Comparison of ENCODE assay signal across 14 cellular contexts in genomic region chr14:69992564-69992963, GRCh38.
DNase-seq lines count a peak whose midpoint lies in the region; ATAC-seq and TF ChIP-seq lines count a peak whose summit lies in the region.
"Had no signal": no experiment of that assay in that cellular context is flagged by ENCODE, and none has a peak within 500 bp of the region (broad histone marks: within the 10 kb centered on the region; RNA-seq: fewer than 3 reads in every experiment).

No MANE protein-coding gene starts in this region.

- H3K9me3 Mint-ChIP-seq in activated CD4-positive, alpha-beta T cell treated with anti-CD3 and anti-CD28 coated beads, Interleukin-2, amount 10 ng/mL, durations not matched to agents 7 days and 5 days, result no peaks in the 10 kb centered on the region

- 58 to 70% (median 60%) methylated on average over 3 of the region's 3 CpGs for WGBS in heart left ventricle, 4 donors
- 49 to 56% methylated on average over 3 of the region's 3 CpGs for WGBS in testis, 2 donors

- no peaks in the 10 kb centered on the region for H3K36me3 ChIP-seq in heart left ventricle
- no peaks in the 10 kb centered on the region for H3K36me3 ChIP-seq in testis (ENCODE audit: low read depth, missing control alignments)

- ATAC-seq in heart left ventricle (peak in 3 of 4 donors; percentile 52 to 78 (median 74)), left ventricle myocardium superior (peak; percentile 83), GM18511 (IDR thresholded peaks at IDR 0.05; ENCODE audit: unreplicated experiment) (no peak)
- ATAC-seq: CD8-positive, alpha-beta T cell had no signal

- DNase-seq in heart left ventricle (no peak), left ventricle myocardium superior (peak; percentile 38), testis (peak; percentile 52)
- DNase-seq in activated CD8-positive, alpha-beta memory T cell treated with anti-CD3 and anti-CD28 coated beads, Interleukin-2, amount 50 U/mL, for 4 hours, result no peak
- DNase-seq in activated CD4-positive, alpha-beta T cell treated with anti-CD3 and anti-CD28 coated beads, Interleukin-2, amount 10 ng/mL, durations not matched to agents 7 days and 5 days, result no peak
- DNase-seq: Caco-2; CD8-positive, alpha-beta T cell; DND-41; GF-D8; HCEC 1CT; HFFc6 had no signal

- POLR2A ChIA-PET in activated CD4-positive, alpha-beta T cell treated with anti-CD3 and anti-CD28 coated beads, Interleukin-2, amount 10 ng/mL, durations not matched to agents 7 days and 5 days (lab: Charles Lee), result interaction anchor here (0.6 kb wide), 1 partner anchor 1591 kb away, joined by 3 read pairs; no protein-coding TSS in a partner anchor

- H3K4me1 ChIP-seq in heart left ventricle (peaks cover 0 to 6% (median 0%) of the 10 kb centered on the region in 12 donors), testis (peaks cover 40% of the 10 kb centered on the region)
- H3K4me1 ChIP-seq: Caco-2 had no signal

- intact Hi-C loops in heart left ventricle (cut with DNase I) (no loop called here), left ventricle myocardium superior (cut with micrococcal nuclease) (no loop called here), testis (cut with DNase I; ENCODE audit: low total_unique reads) (no loop called here)

- no peaks in the 10 kb centered on the region for H3K36me3 Mint-ChIP-seq in activated CD4-positive, alpha-beta T cell treated with anti-CD3 and anti-CD28 coated beads, Interleukin-2, amount 10 ng/mL, durations not matched to agents 7 days and 5 days (ENCODE audit: low read depth)
- H3K36me3 Mint-ChIP-seq: CD14-positive monocyte; CD8-positive, alpha-beta T cell had no signal

- peaks cover 0 to 16% (median 0%) of the 10 kb centered on the region in 9 donors for H3K27me3 ChIP-seq in heart left ventricle
- H3K27me3 ChIP-seq in testis, result no peaks in the 10 kb centered on the region

- H3K9me3 ChIP-seq in heart left ventricle, result peaks cover 0 to 5% (median 0%) of the 10 kb centered on the region in 12 donors
- H3K9me3 ChIP-seq in testis, result no peaks in the 10 kb centered on the region
- H3K9me3 ChIP-seq: Caco-2 had no signal

- TF ChIP-seq POLR2A in heart left ventricle (IDR thresholded peaks at IDR 0.05), result no peak
- no peak for TF ChIP-seq POLR2A in testis (IDR thresholded peaks at IDR 0.05)

- CTCF ChIA-PET in activated CD4-positive, alpha-beta T cell treated with anti-CD3 and anti-CD28 coated beads, Interleukin-2, amount 10 ng/mL, durations not matched to agents 7 days and 5 days (lab: Charles Lee), result no interaction called here

- H3K27ac Mint-ChIP-seq in activated CD4-positive, alpha-beta T cell treated with anti-CD3 and anti-CD28 coated beads, Interleukin-2, amount 10 ng/mL, durations not matched to agents 7 days and 5 days, result no peak overlapping the region
- H3K27ac Mint-ChIP-seq: CD8-positive, alpha-beta T cell; HFFc6 had no signal

- no peaks in the 10 kb centered on the region for H3K4me1 Mint-ChIP-seq in activated CD4-positive, alpha-beta T cell treated with anti-CD3 and anti-CD28 coated beads, Interleukin-2, amount 10 ng/mL, durations not matched to agents 7 days and 5 days
- H3K4me1 Mint-ChIP-seq: CD14-positive monocyte had no signal

- H3K4me3 ChIP-seq in heart left ventricle (no peak overlapping the region), testis (no peak overlapping the region)

- H3K27ac ChIP-seq in heart left ventricle, result peak overlapping the region in 2 of 12 donors; percentile 7 to 29
- H3K27ac ChIP-seq in testis, result peak overlapping the region in 1 of 2 donors; percentile 64
- H3K27ac ChIP-seq: HL-60 had no signal

- TF ChIP-seq CTCF in heart left ventricle (IDR thresholded peaks at IDR 0.05), result no peak
- no peak for TF ChIP-seq CTCF in testis (IDR thresholded peaks at IDR 0.05)

- peaks cover 33% of the 10 kb centered on the region for H3K27me3 Mint-ChIP-seq in activated CD4-positive, alpha-beta T cell treated with anti-CD3 and anti-CD28 coated beads, Interleukin-2, amount 10 ng/mL, durations not matched to agents 7 days and 5 days

- H3K4me3 Mint-ChIP-seq in activated CD4-positive, alpha-beta T cell treated with anti-CD3 and anti-CD28 coated beads, Interleukin-2, amount 10 ng/mL, durations not matched to agents 7 days and 5 days, result no peak overlapping the region
- H3K4me3 Mint-ChIP-seq: CD14-positive monocyte; CD8-positive, alpha-beta T cell; HFFc6 had no signal

Comparison
In these comparisons a context has a peak if more than half of its experiments do, and no peak if none do; other contexts are left out.
1. DNase-seq: peak in left ventricle myocardium superior (single experiment) and testis (single experiment); none in heart left ventricle (0 of 5), activated CD8-positive, alpha-beta memory T cell treated with anti-CD3 and anti-CD28 coated beads, Interleukin-2, amount 50 U/mL, for 4 hours (single experiment) and activated CD4-positive, alpha-beta T cell treated with anti-CD3 and anti-CD28 coated beads, Interleukin-2, amount 10 ng/mL, durations not matched to agents 7 days and 5 days (single experiment).